ENCODE assay signal across 8 cellular contexts in genomic region chr5:138177936-138178515, GRCh38.
DNase-seq lines count a peak whose midpoint lies in the region; FAIRE-seq and TF ChIP-seq lines count a peak whose summit lies in the region.

No MANE protein-coding gene starts in this region.

- peaks cover 13 to 28% of the 10 kb centered on the region in 2 donors for H3K36me3 ChIP-seq in mucosa of rectum (ENCODE audit: control insufficient read depth in 2 of 2, insufficient read depth in 2 of 2, low read length in 2 of 2)

- H3K4me3 ChIP-seq in mucosa of rectum (ENCODE audit: low read length in 2 of 2): peak overlapping the region; percentile 95 to 96

- TF ChIP-seq POLR2A in erythroblast (IDR thresholded peaks at IDR 0.05; ENCODE audit: low read length): no peak

- no peaks in the 10 kb centered on the region for H3K9me3 ChIP-seq in mucosa of rectum (ENCODE audit: control insufficient read depth in 2 of 2, low read length in 2 of 2)

- peak overlapping the region; percentile 78 to 84 for H3K9ac ChIP-seq in mucosa of rectum (ENCODE audit: low read depth in 1 of 2, low read length in 2 of 2)

- H3K27me3 ChIP-seq in mucosa of rectum (ENCODE audit: control insufficient read depth in 2 of 2, insufficient read depth in 2 of 2, low read length in 2 of 2): no peaks in the 10 kb centered on the region

- peak overlapping the region; percentile 76 to 90 for H3K27ac ChIP-seq in mucosa of rectum (ENCODE audit: low read depth in 2 of 2, low read length in 2 of 2)

- peaks cover 16 to 20% of the 10 kb centered on the region in 2 donors for H3K4me1 ChIP-seq in mucosa of rectum (ENCODE audit: control insufficient read depth in 2 of 2, insufficient read depth in 2 of 2, low read length in 2 of 2)

- DNase-seq in NCI-H82 (lab: John Stamatoyannopoulos, UW): peak; percentile 34
- no peak for DNase-seq in NCI-H82 treated with DMSO at 0.1 percent for 48 hours (lab: John Stamatoyannopoulos, UW; ENCODE audit: unreplicated experiment)
- peak; percentile 42 for DNase-seq in HPDE6-E6E7 (ENCODE audit: extremely low spot score)
- peak; percentile 24 to 65 for DNase-seq in SW 1271 (lab: John Stamatoyannopoulos, UW)
- DNase-seq in erythroblast (lab: John Stamatoyannopoulos, UW): peak; percentile 66 to 75
- peak; percentile 20 for DNase-seq in urothelium cell line (ENCODE audit: low spot score)
- DNase-seq in COR-L47 (lab: John Stamatoyannopoulos, UW): no peak

- no peak for FAIRE-seq in urothelium cell line (lab: Jason Lieb, UNC)

Comparison
In these comparisons a context has a peak if more than half of its experiments do, and no peak if none do; other contexts are left out.
1. DNase-seq: peak in NCI-H82 (single experiment), HPDE6-E6E7 (single experiment), SW 1271 (2 of 2), erythroblast (2 of 2) and urothelium cell line (single experiment); none in NCI-H82 treated with DMSO at 0.1 percent for 48 hours (single experiment) and COR-L47 (single experiment).